In the genomic region with DNA sequence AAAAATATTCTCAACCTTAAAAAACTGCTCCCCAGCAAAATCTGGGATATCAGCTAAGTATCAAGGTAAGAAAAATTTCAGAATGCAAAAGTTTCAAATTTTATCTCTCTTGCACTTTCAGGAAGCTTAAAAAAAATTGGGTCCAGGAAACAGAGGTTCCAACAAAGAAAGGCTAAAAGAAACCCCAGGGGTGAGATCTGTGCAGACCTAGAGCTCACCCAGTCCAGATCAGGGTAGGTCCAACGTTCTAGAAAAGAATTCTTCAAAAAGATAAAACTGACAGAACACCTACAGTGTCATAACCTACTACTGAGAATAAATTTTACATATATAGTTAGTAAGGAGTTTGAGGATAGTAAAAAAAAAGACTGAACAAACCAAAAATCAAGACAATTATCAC, we compare ENCODE assay signal across 8 cellular contexts. TPM values are rescaled to one million over a fixed set of nuclear protein-coding genes. Genes with fewer than 3 reads are reported as not detected.
DNase-seq lines count a peak whose midpoint lies in the region; ATAC-seq, FAIRE-seq and TF ChIP-seq lines count a peak whose summit lies in the region.
"Had no signal": no experiment of that assay in that cellular context is flagged by ENCODE, and none has a peak within 500 bp of the region (broad histone marks: within the 10 kb centered on the region; RNA-seq: fewer than 3 reads in every experiment).

No MANE protein-coding gene starts in this region.

- H3K4me3 ChIP-seq in PC-9: no peak overlapping the region
- no peak overlapping the region for H3K4me3 ChIP-seq in gastrocnemius medialis

- no peaks in the 10 kb centered on the region for H3K27me3 ChIP-seq in PC-9 (ENCODE audit: insufficient read depth, low read depth)
- H3K27me3 ChIP-seq in gastrocnemius medialis: no peaks in the 10 kb centered on the region

- H3K36me3 Mint-ChIP-seq in dendritic cell treated with granulocyte-macrophage colony-stimulating factor and Interleukin-4, amounts not matched to agents 40 ng/mL and 50 ng/mL, for 4 days (ENCODE audit: low read depth): peaks cover 10% of the 10 kb centered on the region

- in situ Hi-C loops in gastrocnemius medialis (cut with MboI; ENCODE audit: low sequenced_read_pairs in 4 of 4): no loop called here

- H4K20me1 ChIP-seq in PC-9 (ENCODE audit: insufficient read depth): no peaks in the 10 kb centered on the region

- no peak for TF ChIP-seq CTCF in PC-9 (conservative IDR thresholded peaks at IDR 0.05)
- TF ChIP-seq CTCF in gastrocnemius medialis (IDR thresholded peaks at IDR 0.05 in 4 of 5, conservative IDR thresholded peaks at IDR 0.05 in 1 of 5): no peak

- no TSS peak for BruUV-seq in PC-9 (replicated peaks; lab: Mats Ljungman, UMichigan)

- no peaks in the 10 kb centered on the region for H3K27me3 Mint-ChIP-seq in dendritic cell treated with granulocyte-macrophage colony-stimulating factor and Interleukin-4, amounts not matched to agents 40 ng/mL and 50 ng/mL, for 4 days

- H3K36me3 ChIP-seq in PC-9 (ENCODE audit: low read depth): no peaks in the 10 kb centered on the region; the same call in none of the 2 replicates
- H3K36me3 ChIP-seq in gastrocnemius medialis: no peaks in the 10 kb centered on the region

- peak overlapping the region; percentile 84 for H3K27ac Mint-ChIP-seq in dendritic cell treated with granulocyte-macrophage colony-stimulating factor and Interleukin-4, amounts not matched to agents 40 ng/mL and 50 ng/mL, for 4 days

- H3K4me3 Mint-ChIP-seq in dendritic cell treated with granulocyte-macrophage colony-stimulating factor and Interleukin-4, amounts not matched to agents 40 ng/mL and 50 ng/mL, for 4 days: peak overlapping the region; percentile 32

- CTCF ChIA-PET in PC-9 (lab: Charles Lee): no interaction called here

- H3K9me3 Mint-ChIP-seq in dendritic cell treated with granulocyte-macrophage colony-stimulating factor and Interleukin-4, amounts not matched to agents 40 ng/mL and 50 ng/mL, for 4 days: no peaks in the 10 kb centered on the region

- peaks cover 46% of the 10 kb centered on the region for H3K4me1 Mint-ChIP-seq in dendritic cell treated with granulocyte-macrophage colony-stimulating factor and Interleukin-4, amounts not matched to agents 40 ng/mL and 50 ng/mL, for 4 days (ENCODE audit: low read depth)

- ATAC-seq in gastrocnemius medialis: no peak

- H3F3A ChIP-seq in PC-9 (ENCODE audit: insufficient read depth, low read depth): peaks cover 16% of the 10 kb centered on the region

- no peaks in the 10 kb centered on the region for H3K9me2 ChIP-seq in PC-9 (ENCODE audit: insufficient read depth)

- H3K4me1 ChIP-seq in PC-9 (replicated peaks; ENCODE audit: insufficient read depth) (peaks cover 11% of the 10 kb centered on the region; the same call in 1 of the 2 replicates), gastrocnemius medialis (peaks cover 31 to 44% of the 10 kb centered on the region in 2 donors)

- H3K9me3 ChIP-seq in PC-9 (ENCODE audit: insufficient read depth, low read depth): no peaks in the 10 kb centered on the region
- no peaks in the 10 kb centered on the region for H3K9me3 ChIP-seq in gastrocnemius medialis

- DNase-seq in GM18507 (ENCODE audit: extremely low spot score, insufficient read length, low read depth): no peak
- DNase-seq in PC-9: no peak
- no peak for DNase-seq in gastrocnemius medialis
- no peak for DNase-seq in SW 1271 (lab: John Stamatoyannopoulos, UW)
- no peak for DNase-seq in RKO (ENCODE audit: low spot score)
- no peak for DNase-seq in effector CD8-positive, alpha-beta T cell (lab: John Stamatoyannopoulos, UW)
- DNase-seq: cerebellar nuclear complex had no signal

- H3K79me2 ChIP-seq in PC-9 (ENCODE audit: low read depth): peaks cover 100% of the 10 kb centered on the region

- H2AFZ ChIP-seq in PC-9: no peak overlapping the region

- POLR2A ChIA-PET in PC-9 (lab: Charles Lee; ENCODE audit: unreplicated experiment): interaction anchor here (0.6 kb wide), 1 partner anchor 11 kb away, joined by 5 read pairs; no protein-coding TSS in a partner anchor

- FAIRE-seq in GM18507 (lab: Jason Lieb, UNC): peak; percentile 31

- intact Hi-C loops in PC-9 (cut with micrococcal nuclease; ENCODE audit: unreplicated experiment): no loop called here
- intact Hi-C loops in dendritic cell treated with granulocyte-macrophage colony-stimulating factor and Interleukin-4, amounts not matched to agents 40 ng/mL and 50 ng/mL, for 4 days (cut with micrococcal nuclease): no loop called here
- intact Hi-C loops in gastrocnemius medialis (cut with DNase I; ENCODE audit: low total_unique reads): no loop called here

- no peak for TF ChIP-seq POLR2A in gastrocnemius medialis (IDR thresholded peaks at IDR 0.05)

- no peak overlapping the region for H3K4me2 ChIP-seq in PC-9

- peak overlapping the region; percentile 61 for H3K27ac ChIP-seq in PC-9
- peak overlapping the region; percentile 0 to 51 (median 50) for H3K27ac ChIP-seq in gastrocnemius medialis

RNA-seq across cellular contexts. Expression of gene ILRUN, which starts 23.5 kb away (rescaled TPM):
- 57.8 and 68.9 TPM in 2 replicates for total RNA-seq in PC-9 (2021)
- total RNA-seq in gastrocnemius medialis: 100 to 1,000 TPM; 136 to 252 (median 169) TPM
